Comparison of ENCODE assay signal across 25 cellular contexts in the genomic region with DNA sequence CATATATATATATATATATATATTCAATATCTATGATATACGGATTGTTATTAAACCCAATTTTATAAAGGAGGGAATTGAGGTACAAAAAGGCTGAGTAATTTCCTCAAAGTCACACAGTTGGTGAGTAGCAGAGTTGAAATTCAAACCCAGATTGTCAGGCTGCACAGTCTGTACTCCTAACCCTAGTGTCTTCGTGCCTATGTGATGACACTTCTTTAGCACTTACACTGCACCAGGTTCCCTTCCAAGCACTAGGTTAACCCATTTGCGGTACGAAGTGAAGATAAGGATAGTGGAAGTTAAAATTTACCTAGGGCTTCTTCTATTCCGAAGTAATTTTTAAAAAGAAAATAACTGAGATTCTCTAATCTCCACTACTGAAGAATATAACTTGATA.
"Had no signal": no experiment of that assay in that cellular context is flagged by ENCODE, and none has a peak within 500 bp of the region (broad histone marks: within the 10 kb centered on the region; RNA-seq: fewer than 3 reads in every experiment).

No MANE protein-coding gene starts in this region.

- FAIRE-seq: colon, endometrium, endothelial cell of umbilical vein, frontal cortex had no signal

- H3K36me3 ChIP-seq: colonic mucosa, esophagus muscularis mucosa, gastrocnemius medialis, gastroesophageal sphincter, heart left ventricle, heart right ventricle had no signal

- H3K27me3 ChIP-seq: colonic mucosa, esophagus muscularis mucosa, foreskin keratinocyte, gastrocnemius medialis, gastroesophageal sphincter, heart left ventricle, heart right ventricle had no signal

- H3K9me3 ChIP-seq: colonic mucosa, esophagus muscularis mucosa, gastrocnemius medialis, gastroesophageal sphincter, heart left ventricle, heart right ventricle had no signal

- H3K4me1 ChIP-seq: colonic mucosa, esophagus muscularis mucosa, foreskin keratinocyte, gastrocnemius medialis, gastroesophageal sphincter, heart left ventricle, heart right ventricle had no signal

- H3K4me3 ChIP-seq: colonic mucosa, coronary artery, esophagus muscularis mucosa, gastrocnemius medialis, gastroesophageal sphincter, heart left ventricle, heart right ventricle had no signal

- ATAC-seq: effector memory CD8-positive, alpha-beta T cell; esophagus mucosa; foreskin keratinocyte; gastrocnemius medialis; gastroesophageal sphincter; heart left ventricle; heart right ventricle had no signal

- H3K27ac ChIP-seq: colonic mucosa, coronary artery, epithelial cell of prostate, esophagus muscularis mucosa, foreskin keratinocyte, gastrocnemius medialis, gastroesophageal sphincter, heart left ventricle, heart right ventricle had no signal

- DNase-seq: colonic mucosa; cortex of kidney; dermis blood vessel endothelial cell; effector CD4-positive, alpha-beta T cell; effector CD8-positive, alpha-beta T cell; effector memory CD4-positive, alpha-beta T cell; effector memory CD8-positive, alpha-beta T cell; erythroblast; foreskin fibroblast; foreskin keratinocyte; foreskin melanocyte; gastrocnemius medialis; glutamatergic neuron; head of caudate nucleus; heart left ventricle; heart right ventricle had no signal
